In the genomic region with DNA sequence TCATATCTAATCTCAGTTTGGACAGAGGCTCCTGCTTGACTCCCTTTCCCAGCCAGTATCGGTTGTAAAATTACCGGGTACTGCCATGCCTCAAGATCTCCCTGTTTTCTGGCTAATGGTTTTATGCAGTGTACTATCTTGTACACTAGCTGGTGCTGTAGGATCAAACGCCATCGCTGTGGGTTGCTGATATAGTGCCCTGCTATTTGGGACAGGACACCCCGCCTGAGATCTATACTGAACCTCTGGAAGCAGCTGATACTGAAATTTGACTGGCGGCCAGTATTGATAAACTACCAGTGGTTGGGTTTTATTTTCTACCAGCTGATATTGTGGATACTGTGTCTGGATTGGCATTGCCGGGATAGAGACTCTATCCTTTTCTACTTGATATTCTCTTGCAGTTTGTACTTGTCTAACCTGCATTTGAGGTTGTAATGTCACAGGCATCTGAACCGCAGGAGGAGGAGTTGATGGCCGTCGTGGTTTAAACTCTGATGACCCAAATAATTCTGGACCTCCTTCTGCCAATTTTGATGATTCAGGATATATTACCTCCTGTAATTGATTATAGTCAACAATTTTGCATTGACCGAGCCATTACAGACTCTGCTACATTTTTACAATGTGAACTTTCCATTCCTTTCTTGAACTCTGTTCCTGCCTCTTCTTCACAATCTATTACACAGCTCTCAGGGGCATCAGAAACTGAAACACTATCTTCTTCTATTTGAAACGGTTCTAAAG, we compare ENCODE assay signal across 7 cellular contexts.
DNase-seq lines count a peak whose midpoint lies in the region; ATAC-seq, FAIRE-seq and TF ChIP-seq lines count a peak whose summit lies in the region.

No MANE protein-coding gene starts in this region.

- H2BK15ac ChIP-seq in H1 (ENCODE audit: low read length): no peak overlapping the region

- no peak overlapping the region for H3K27ac ChIP-seq in H1 (ENCODE audit: low read depth, low read length)
- no peak overlapping the region for H3K27ac ChIP-seq in parathyroid adenoma

- no peak for TF ChIP-seq EP300 in H1 (IDR thresholded peaks at IDR 0.05; ENCODE audit: borderline replicate concordance in 1 of 2, low read depth in 2 of 2, low read length in 2 of 2)

- H2AFZ ChIP-seq in H1 (ENCODE audit: low read length): no peak overlapping the region
- no peak overlapping the region for H2AFZ ChIP-seq in parathyroid adenoma

- H3K56ac ChIP-seq in H1 (replicated peaks; ENCODE audit: insufficient read length, low read depth, low read length): no peak overlapping the region

- peaks cover 0 to 14% (median 11%) of the 10 kb centered on the region in 4 experiments; a peak in 5 of 7 replicates for H3K27me3 ChIP-seq in H1 (replicated peaks in 1 of 4; ENCODE audit: control insufficient read depth in 3 of 4, extremely low read depth in 1 of 4, insufficient read depth in 3 of 4, low read length in 3 of 4)
- H3K27me3 ChIP-seq in parathyroid adenoma (ENCODE audit: control insufficient read depth, insufficient read depth, low read length): no peaks in the 10 kb centered on the region

- H3K4me2 ChIP-seq in H1 (ENCODE audit: insufficient read depth in 1 of 2, low read depth in 2 of 2, low read length in 2 of 2) (no peak overlapping the region), parathyroid adenoma (ENCODE audit: low read length) (no peak overlapping the region)

- no peaks in the 10 kb centered on the region for H3K79me2 ChIP-seq in H1 (ENCODE audit: control insufficient read depth in 1 of 2, insufficient read depth in 2 of 2, low read length in 2 of 2)
- no peaks in the 10 kb centered on the region for H3K79me2 ChIP-seq in parathyroid adenoma

- H3K18ac ChIP-seq in H1 (ENCODE audit: extremely low read depth, low read length): no peak overlapping the region

- H4K91ac ChIP-seq in H1 (replicated peaks; ENCODE audit: insufficient read length, low read length): no peak overlapping the region

- WGBS in H1 (ENCODE audit: extremely low coverage in 1 of 2, insufficient coverage in 1 of 2, insufficient read length in 1 of 2, insufficient replicate concordance in 2 of 2, low coverage in 1 of 2, low lambda C conversion rate in 2 of 2, missing lambda C conversion rate in 1 of 2), 2 experiments: 87% methylated on average over 12 of the region's 12 CpGs; no CpG with 5 or more reads in 1 of the 2 experiments

- no peak for TF ChIP-seq POLR2A in H1 (IDR thresholded peaks at IDR 0.05; ENCODE audit: control extremely low read depth in 1 of 2, low read depth in 2 of 2, low read length in 2 of 2)

- DNase-seq in GM13976 (ENCODE audit: low spot score) (no peak), NCI-H524 (lab: John Stamatoyannopoulos, UW) (peak; percentile 3 to 53), H1 (ENCODE audit: low read depth in 1 of 2, low spot score in 2 of 2) (no peak), mucosa of gallbladder (ENCODE audit: low spot score) (no peak), globus pallidus (ENCODE audit: low spot score) (no peak)

- TF ChIP-seq CTCF in GM13976 (IDR thresholded peaks at IDR 0.05; ENCODE audit: borderline replicate concordance, control extremely low read depth, extremely low read depth, insufficient read depth, missing control alignments) (peak; percentile 30), H1 (IDR thresholded peaks at IDR 0.05; ENCODE audit: control extremely low read depth in 1 of 3, insufficient read depth in 1 of 3, low read depth in 1 of 3, low read length in 3 of 3) (peak; percentile 7 to 62 (median 57)), parathyroid adenoma (IDR thresholded peaks at IDR 0.05) (peak; percentile 58)

- no peak for ATAC-seq in HG03097 (IDR thresholded peaks at IDR 0.05; ENCODE audit: low FRiP score, unreplicated experiment)

- no peaks in the 10 kb centered on the region for H4K20me1 ChIP-seq in H1 (replicated peaks in 1 of 2; ENCODE audit: control insufficient read depth in 1 of 2, insufficient read depth in 2 of 2, low read length in 2 of 2)

- no peak overlapping the region for H2BK120ac ChIP-seq in H1 (replicated peaks; ENCODE audit: low read depth, low read length)

- no peak overlapping the region for H4K5ac ChIP-seq in H1 (ENCODE audit: insufficient read length, low read depth, low read length)

- no peak overlapping the region for H3K23ac ChIP-seq in H1 (ENCODE audit: insufficient read length)

- in situ Hi-C loops in GM13976 (cut with MboI; ENCODE audit: low sequenced_read_pairs, unreplicated experiment): no loop called here

- H3K23me2 ChIP-seq in H1 (ENCODE audit: low read depth, low read length): peaks cover 2% of the 10 kb centered on the region; the same call in 1 of the 2 replicates

- H3K4ac ChIP-seq in H1 (replicated peaks; ENCODE audit: insufficient read length, low read depth, low read length): no peak overlapping the region

- H3K4me3 ChIP-seq in H1 (ENCODE audit: extremely low read depth in 1 of 4, insufficient read depth in 2 of 4, low read depth in 3 of 4, low read length in 4 of 4) (no peak overlapping the region), parathyroid adenoma (ENCODE audit: low read depth, low read length) (no peak overlapping the region)

- H3K79me1 ChIP-seq in H1 (ENCODE audit: low read depth, low read length): no peaks in the 10 kb centered on the region

- no peak overlapping the region for H4K8ac ChIP-seq in H1 (ENCODE audit: extremely low read depth, insufficient read depth, low read length)

- H2BK5ac ChIP-seq in H1 (ENCODE audit: low read depth, low read length): no peak overlapping the region

- no peak overlapping the region for H2BK12ac ChIP-seq in H1 (ENCODE audit: low read depth, low read length)

- peaks cover 0 to 8% (median 5%) of the 10 kb centered on the region in 4 experiments; a peak in 4 of 7 replicates for H3K4me1 ChIP-seq in H1 (replicated peaks in 1 of 4; ENCODE audit: control insufficient read depth in 3 of 4, insufficient read depth in 4 of 4, low read length in 3 of 4)
- peaks cover 2% of the 10 kb centered on the region for H3K4me1 ChIP-seq in parathyroid adenoma

- no peak overlapping the region for H2AK5ac ChIP-seq in H1 (ENCODE audit: low read depth, low read length)

- no peak overlapping the region for H2BK20ac ChIP-seq in H1 (ENCODE audit: low read length)

- H3K14ac ChIP-seq in H1 (ENCODE audit: insufficient read length): no peak overlapping the region

- peak; percentile 82 to 83 for TF ChIP-seq RAD21 in H1 (IDR thresholded peaks at IDR 0.05 in 1 of 2, conservative IDR thresholded peaks at IDR 0.05 in 1 of 2; ENCODE audit: low read depth in 2 of 2, low read length in 2 of 2)

- POLR2A ChIA-PET in H1 (lab: Charles Lee; ENCODE audit: partially characterized antibody): no interaction called here

- H3K9me3 ChIP-seq in H1 (ENCODE audit: insufficient read depth in 2 of 2, low read depth in 1 of 2, low read length in 1 of 2) (peaks cover 3 to 6% of the 10 kb centered on the region in 2 experiments; a peak in 1 of 4 replicates), parathyroid adenoma (ENCODE audit: control insufficient read depth, low read length) (no peaks in the 10 kb centered on the region)

- no peak for FAIRE-seq in H1 (lab: Jason Lieb, UNC)

- no peaks in the 10 kb centered on the region for H3K36me3 ChIP-seq in H1 (ENCODE audit: control insufficient read depth in 2 of 4, insufficient read depth in 4 of 4, low read length in 3 of 4)
- no peaks in the 10 kb centered on the region for H3K36me3 ChIP-seq in parathyroid adenoma (ENCODE audit: control insufficient read depth, insufficient read depth, low read length)

- H3K9ac ChIP-seq in H1 (replicated peaks in 1 of 4; ENCODE audit: extremely low read depth in 1 of 4, low read depth in 3 of 4, low read length in 3 of 4) (no peak overlapping the region), parathyroid adenoma (no peak overlapping the region)

- CTCF ChIA-PET in H1 (lab: Charles Lee; ENCODE audit: partially characterized antibody): interaction anchor here (0.5 to 2.0 kb wide), 12 partner anchors 13 to 254 kb away, joined by 3 to 6 read pairs (median 3); no protein-coding TSS in a partner anchor

TF ChIP-seq in H1, 55 proteins besides CTCF, POLR2A, EP300 and RAD21:
- no peak for TF ChIP-seq RNF2 (IDR thresholded peaks at IDR 0.05; ENCODE audit: borderline replicate concordance, low read depth, low read length, missing control alignments, poor library complexity, severe bottlenecking)
- TF ChIP-seq ATF3 (IDR thresholded peaks at IDR 0.05; ENCODE audit: insufficient read depth, low read depth, low read length): no peak

Comparison
In these comparisons a context has a peak if more than half of its experiments do, and no peak if none do; other contexts are left out.
1. DNase-seq: peak in NCI-H524 (2 of 2); none in GM13976 (single experiment), H1 (0 of 2), mucosa of gallbladder (single experiment) and globus pallidus (single experiment).
2. Peak in every context shown above with its lines, with median percentiles within 50 percentile points of each other: CTCF ChIP-seq.